8 cellular contexts compared by ENCODE assay signal in genomic region chr1:8862528-8862927, GRCh38. TPM values are rescaled to one million over a fixed set of nuclear protein-coding genes. Genes with fewer than 3 reads are reported as not detected.
DNase-seq lines count a peak whose midpoint lies in the region; ATAC-seq and TF ChIP-seq lines count a peak whose summit lies in the region.

No MANE protein-coding gene starts in this region.

- no peaks in the 10 kb centered on the region for H3K9me3 ChIP-seq in mucosa of descending colon

- TF ChIP-seq CTCF in mucosa of descending colon (IDR thresholded peaks at IDR 0.05), result no peak

- H3K4me1 ChIP-seq in mucosa of descending colon (ENCODE audit: low read depth), result no peaks in the 10 kb centered on the region

- ATAC-seq in mucosa of descending colon (peak; percentile 37), HG03025 (IDR thresholded peaks at IDR 0.05; ENCODE audit: low FRiP score, unreplicated experiment) (no peak), GM19467 (IDR thresholded peaks at IDR 0.05; ENCODE audit: unreplicated experiment) (no peak)

- H3K4me3 ChIP-seq in mucosa of descending colon, result no peak overlapping the region

- intact Hi-C loops in mucosa of descending colon (cut with DNase I, micrococcal nuclease), result no loop called here

- peak; percentile 12 for DNase-seq in SKM-1 (lab: John Stamatoyannopoulos, UW; ENCODE audit: unreplicated experiment)
- DNase-seq in SKM-1 treated with dmso at 0.1 percent for 144 hours (lab: John Stamatoyannopoulos, UW; ENCODE audit: unreplicated experiment), result no peak
- peak; percentile 49 for DNase-seq in astrocyte of the hippocampus (ENCODE audit: low read depth, low spot score)
- no peak for DNase-seq in mucosa of descending colon
- DNase-seq in inferior parietal cortex (ENCODE audit: extremely low spot score), result no peak

- peaks cover 29% of the 10 kb centered on the region for H3K36me3 ChIP-seq in mucosa of descending colon (ENCODE audit: low read depth)

TF ChIP-seq in PFSK-1, 5 proteins besides CTCF, POLR2A, EP300 and RAD21:
- TF ChIP-seq REST (IDR thresholded peaks at IDR 0.05; ENCODE audit: insufficient read depth in 1 of 2, low read depth in 2 of 2, low read length in 2 of 2) (no peak), FOXP2 (optimal IDR thresholded peaks at IDR 0.05; ENCODE audit: borderline replicate concordance, extremely low read depth, extremely low read length, insufficient read depth) (no peak), TAF1 (IDR thresholded peaks at IDR 0.05; ENCODE audit: borderline replicate concordance, insufficient read depth, low read length) (no peak), SIN3A (IDR thresholded peaks at IDR 0.05; ENCODE audit: borderline replicate concordance, insufficient read depth, low read length) (no peak), POLR2AphosphoS5 (IDR thresholded peaks at IDR 0.05; ENCODE audit: low read depth, low read length) (0 out of 2 replicates have a peak, but pooled peaks have one; percentile 12)

RNA-seq across cellular contexts. Expression of gene ENO1, which starts 16.0 kb away (rescaled TPM):
- 2,075 TPM for polyA plus RNA-seq in PFSK-1 (2012; ENCODE audit: insufficient read length, low read depth)
- total RNA-seq in mucosa of descending colon, result 100 to 1,000 TPM; 383 to 734 (median 494) TPM

RNA-seq across cellular contexts. Expression of gene RERE, which starts 45.1 kb away (rescaled TPM):
- polyA plus RNA-seq in PFSK-1 (2012; ENCODE audit: insufficient read length, low read depth), result 88.7 TPM
- total RNA-seq in mucosa of descending colon, result 100 to 1,000 TPM in 2 of 3 donors, 10 to 100 TPM in 1; 99.5 to 204 (median 174) TPM

Comparison
In these comparisons a context has a peak if more than half of its experiments do, and no peak if none do; other contexts are left out.
1. DNase-seq: peak in SKM-1 (single experiment) and astrocyte of the hippocampus (single experiment); none in SKM-1 treated with dmso at 0.1 percent for 144 hours (single experiment), mucosa of descending colon (0 of 3) and inferior parietal cortex (single experiment).